8 cellular contexts compared by ENCODE assay signal in genomic region chr6:163170294-163170883, GRCh38.
DNase-seq lines count a peak whose midpoint lies in the region; ATAC-seq, FAIRE-seq and TF ChIP-seq lines count a peak whose summit lies in the region.

No MANE protein-coding gene starts in this region.

- intact Hi-C loops in activated B cell treated with CpG ODN at 0.5 μM for 24 hours (cut with micrococcal nuclease), result loop anchor here (10.0 kb wide), 1 partner anchor 384 kb away; no protein-coding TSS in a partner anchor

- peaks cover 4% of the 10 kb centered on the region for H3K27me3 Mint-ChIP-seq in activated B cell treated with CpG ODN at 0.5 μM for 24 hours

- no peaks in the 10 kb centered on the region for H3K9me1 ChIP-seq in keratinocyte (ENCODE audit: control insufficient read depth, extremely low read depth, insufficient read depth, low read length)

- CTCF ChIA-PET in activated B cell treated with CpG ODN at 0.5 μM for 24 hours (lab: Charles Lee), result interaction anchor here (0.9 to 2.7 kb wide), 3 partner anchors 12 to 787 kb away, joined by 3 to 10 read pairs (median 6); no protein-coding TSS in a partner anchor

- H3K9ac ChIP-seq in keratinocyte (ENCODE audit: control insufficient read depth, extremely low read depth, insufficient read depth, low read length), result no peak overlapping the region

- H3K4me3 ChIP-seq in keratinocyte (ENCODE audit: control insufficient read depth in 2 of 3, extremely low read depth in 1 of 3, insufficient read depth in 2 of 3, low read depth in 1 of 3, low read length in 3 of 3), result no peak overlapping the region

- H3K36me3 Mint-ChIP-seq in activated B cell treated with CpG ODN at 0.5 μM for 24 hours (ENCODE audit: low read depth), result no peaks in the 10 kb centered on the region

- ATAC-seq in GM18870 (IDR thresholded peaks at IDR 0.05; ENCODE audit: unreplicated experiment), result peak; percentile 78
- ATAC-seq in HG03439 (IDR thresholded peaks at IDR 0.05; ENCODE audit: unreplicated experiment), result peak; percentile 77
- peak; percentile 58 for ATAC-seq in activated B cell treated with CpG ODN at 0.5 μM for 24 hours (ENCODE audit: low read depth)

- DNase-seq in activated B cell treated with CpG ODN at 0.5 μM for 24 hours, result no peak
- no peak for DNase-seq in keratinocyte (ENCODE audit: low read depth, low spot score)
- peak; percentile 21 for DNase-seq in urothelium cell line (ENCODE audit: low spot score)
- no peak for DNase-seq in cerebellar nuclear complex (lab: John Stamatoyannopoulos, UW)
- DNase-seq in RKO (ENCODE audit: low spot score), result no peak

- no peak overlapping the region for H3K4me2 ChIP-seq in keratinocyte (ENCODE audit: control insufficient read depth, extremely low read depth, insufficient read depth, low read depth, low read length)

- no peaks in the 10 kb centered on the region for H3K4me1 Mint-ChIP-seq in activated B cell treated with CpG ODN at 0.5 μM for 24 hours

- H3K36me3 ChIP-seq in keratinocyte (ENCODE audit: control insufficient read depth in 2 of 2, extremely low read depth in 1 of 2, insufficient read depth in 2 of 2, low read length in 2 of 2), result no peaks in the 10 kb centered on the region

- H3K27ac ChIP-seq in C4-2B (no peak overlapping the region), keratinocyte (ENCODE audit: control insufficient read depth, insufficient read depth, low read length) (no peak overlapping the region)

- no peaks in the 10 kb centered on the region for H4K20me1 ChIP-seq in keratinocyte (ENCODE audit: control insufficient read depth, extremely low read depth, insufficient read depth, low read length)

- POLR2A ChIA-PET in activated B cell treated with CpG ODN at 0.5 μM for 24 hours (lab: Charles Lee), result no interaction called here

- H3K27ac Mint-ChIP-seq in activated B cell treated with CpG ODN at 0.5 μM for 24 hours, result no peak overlapping the region

- H3K9me3 Mint-ChIP-seq in activated B cell treated with CpG ODN at 0.5 μM for 24 hours, result no peaks in the 10 kb centered on the region

- no peaks in the 10 kb centered on the region for H3K4me1 ChIP-seq in keratinocyte (ENCODE audit: control insufficient read depth, extremely low read depth, insufficient read depth, low read length)

- no peaks in the 10 kb centered on the region for H3K79me2 ChIP-seq in keratinocyte (ENCODE audit: control insufficient read depth, insufficient read depth, low read length)

- no peaks in the 10 kb centered on the region for H3K9me3 ChIP-seq in keratinocyte (ENCODE audit: control insufficient read depth, low read depth, low read length)

- H3K27me3 ChIP-seq in keratinocyte (ENCODE audit: control insufficient read depth, extremely low read depth, insufficient read depth, low read length), result no peaks in the 10 kb centered on the region

- TF ChIP-seq CTCF in C4-2B (conservative IDR thresholded peaks at IDR 0.05), result peak; percentile 78
- no peak for TF ChIP-seq CTCF in activated B cell treated with CpG ODN at 0.5 μM for 24 hours (IDR thresholded peaks at IDR 0.05)
- TF ChIP-seq CTCF in keratinocyte (optimal IDR thresholded peaks at IDR 0.05 in 1 of 3, IDR thresholded peaks at IDR 0.05 in 1 of 3, conservative IDR thresholded peaks at IDR 0.05 in 1 of 3; ENCODE audit: extremely low read depth in 1 of 3, insufficient read depth in 2 of 3, low read length in 3 of 3), result peak; percentile 65 to 80 (median 69)

- FAIRE-seq in keratinocyte (lab: Jason Lieb, UNC) (no peak), urothelium cell line (lab: Jason Lieb, UNC) (no peak)

- no peak overlapping the region for H2AFZ ChIP-seq in keratinocyte (ENCODE audit: control insufficient read depth, low read length)

- no peak overlapping the region for H3K4me3 Mint-ChIP-seq in activated B cell treated with CpG ODN at 0.5 μM for 24 hours

- dilution Hi-C loops in keratinocyte (cut with MboI; ENCODE audit: extremely low pct_ligation_motif_present, low sequenced_read_pairs), result no loop called here
